Comparison of ENCODE assay signal across 2 cellular contexts in genomic region chr2:50401772-50402653, GRCh38.
TF ChIP-seq lines count a peak whose summit lies in the region.

No MANE protein-coding gene starts in this region.

TF ChIP-seq in GM23338, 12 proteins besides CTCF, POLR2A, EP300 and RAD21:
- TF ChIP-seq CREB1 (CRISPR knock-in tag; IDR thresholded peaks at IDR 0.05; ENCODE audit: low read depth) (no peak), STAT1 (IDR thresholded peaks at IDR 0.05; ENCODE audit: unreplicated experiment) (no peak), NANOG (IDR thresholded peaks at IDR 0.05; ENCODE audit: borderline replicate concordance) (no peak), ZNF331 (CRISPR knock-in tag; IDR thresholded peaks at IDR 0.05; ENCODE audit: low read depth) (no peak), POLR2AphosphoS5 (IDR thresholded peaks at IDR 0.05; ENCODE audit: low read depth) (no peak)
- TF ChIP-seq, protein P1, sequence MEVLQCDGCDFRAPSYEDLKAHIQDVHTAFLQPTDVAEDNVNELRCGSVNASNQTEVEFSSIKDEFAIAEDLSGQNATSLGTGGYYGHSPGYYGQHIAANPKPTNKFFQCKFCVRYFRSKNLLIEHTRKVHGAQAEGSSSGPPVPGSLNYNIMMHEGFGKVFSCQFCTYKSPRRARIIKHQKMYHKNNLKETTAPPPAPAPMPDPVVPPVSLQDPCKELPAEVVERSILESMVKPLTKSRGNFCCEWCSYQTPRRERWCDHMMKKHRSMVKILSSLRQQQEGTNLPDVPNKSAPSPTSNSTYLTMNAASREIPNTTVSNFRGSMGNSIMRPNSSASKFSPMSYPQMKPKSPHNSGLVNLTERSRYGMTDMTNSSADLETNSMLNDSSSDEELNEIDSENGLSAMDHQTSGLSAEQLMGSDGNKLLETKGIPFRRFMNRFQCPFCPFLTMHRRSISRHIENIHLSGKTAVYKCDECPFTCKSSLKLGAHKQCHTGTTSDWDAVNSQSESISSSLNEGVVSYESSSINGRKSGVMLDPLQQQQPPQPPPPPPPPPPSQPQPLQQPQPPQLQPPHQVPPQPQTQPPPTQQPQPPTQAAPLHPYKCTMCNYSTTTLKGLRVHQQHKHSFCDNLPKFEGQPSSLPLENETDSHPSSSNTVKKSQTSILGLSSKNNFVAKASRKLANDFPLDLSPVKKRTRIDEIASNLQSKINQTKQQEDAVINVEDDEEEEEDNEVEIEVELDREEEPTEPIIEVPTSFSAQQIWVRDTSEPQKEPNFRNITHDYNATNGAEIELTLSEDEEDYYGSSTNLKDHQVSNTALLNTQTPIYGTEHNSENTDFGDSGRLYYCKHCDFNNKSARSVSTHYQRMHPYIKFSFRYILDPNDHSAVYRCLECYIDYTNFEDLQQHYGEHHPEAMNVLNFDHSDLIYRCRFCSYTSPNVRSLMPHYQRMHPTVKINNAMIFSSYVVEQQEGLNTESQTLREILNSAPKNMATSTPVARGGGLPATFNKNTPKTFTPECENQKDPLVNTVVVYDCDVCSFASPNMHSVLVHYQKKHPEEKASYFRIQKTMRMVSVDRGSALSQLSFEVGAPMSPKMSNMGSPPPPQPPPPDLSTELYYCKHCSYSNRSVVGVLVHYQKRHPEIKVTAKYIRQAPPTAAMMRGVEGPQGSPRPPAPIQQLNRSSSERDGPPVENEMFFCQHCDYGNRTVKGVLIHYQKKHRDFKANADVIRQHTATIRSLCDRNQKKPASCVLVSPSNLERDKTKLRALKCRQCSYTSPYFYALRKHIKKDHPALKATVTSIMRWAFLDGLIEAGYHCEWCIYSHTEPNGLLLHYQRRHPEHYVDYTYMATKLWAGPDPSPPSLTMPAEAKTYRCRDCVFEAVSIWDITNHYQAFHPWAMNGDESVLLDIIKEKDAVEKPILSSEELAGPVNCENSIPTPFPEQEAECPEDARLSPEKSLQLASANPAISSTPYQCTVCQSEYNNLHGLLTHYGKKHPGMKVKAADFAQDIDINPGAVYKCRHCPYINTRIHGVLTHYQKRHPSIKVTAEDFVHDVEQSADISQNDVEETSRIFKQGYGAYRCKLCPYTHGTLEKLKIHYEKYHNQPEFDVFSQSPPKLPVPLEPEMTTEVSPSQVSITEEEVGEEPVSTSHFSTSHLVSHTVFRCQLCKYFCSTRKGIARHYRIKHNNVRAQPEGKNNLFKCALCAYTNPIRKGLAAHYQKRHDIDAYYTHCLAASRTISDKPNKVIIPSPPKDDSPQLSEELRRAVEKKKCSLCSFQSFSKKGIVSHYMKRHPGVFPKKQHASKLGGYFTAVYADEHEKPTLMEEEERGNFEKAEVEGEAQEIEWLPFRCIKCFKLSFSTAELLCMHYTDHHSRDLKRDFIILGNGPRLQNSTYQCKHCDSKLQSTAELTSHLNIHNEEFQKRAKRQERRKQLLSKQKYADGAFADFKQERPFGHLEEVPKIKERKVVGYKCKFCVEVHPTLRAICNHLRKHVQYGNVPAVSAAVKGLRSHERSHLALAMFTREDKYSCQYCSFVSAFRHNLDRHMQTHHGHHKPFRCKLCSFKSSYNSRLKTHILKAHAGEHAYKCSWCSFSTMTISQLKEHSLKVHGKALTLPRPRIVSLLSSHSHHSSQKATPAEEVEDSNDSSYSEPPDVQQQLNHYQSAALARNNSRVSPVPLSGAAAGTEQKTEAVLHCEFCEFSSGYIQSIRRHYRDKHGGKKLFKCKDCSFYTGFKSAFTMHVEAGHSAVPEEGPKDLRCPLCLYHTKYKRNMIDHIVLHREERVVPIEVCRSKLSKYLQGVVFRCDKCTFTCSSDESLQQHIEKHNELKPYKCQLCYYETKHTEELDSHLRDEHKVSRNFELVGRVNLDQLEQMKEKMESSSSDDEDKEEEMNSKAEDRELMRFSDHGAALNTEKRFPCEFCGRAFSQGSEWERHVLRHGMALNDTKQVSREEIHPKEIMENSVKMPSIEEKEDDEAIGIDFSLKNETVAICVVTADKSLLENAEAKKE (CRISPR knock-in tag; IDR thresholded peaks at IDR 0.05) = no peak
TF ChIP-seq in GM23338: peak in this region for 0.

TF ChIP-seq in endothelial cell of umbilical vein, 7 proteins besides CTCF, POLR2A, EP300 and RAD21:
- no peak for TF ChIP-seq MAX (IDR thresholded peaks at IDR 0.05; ENCODE audit: insufficient read depth, insufficient read length)
- TF ChIP-seq POLR2AphosphoS5 (IDR thresholded peaks at IDR 0.05; ENCODE audit: insufficient read depth, low read depth, low read length) = no peak
- TF ChIP-seq EZH2 (IDR thresholded peaks at IDR 0.05; ENCODE audit: borderline replicate concordance, low read depth, low read length, severe bottlenecking) = no peak
- TF ChIP-seq JUN (IDR thresholded peaks at IDR 0.05; ENCODE audit: borderline replicate concordance, insufficient read depth, insufficient read length, low read depth) = no peak
- TF ChIP-seq FOS (IDR thresholded peaks at IDR 0.05; ENCODE audit: borderline replicate concordance, insufficient read depth, low read length) = no peak
